17 cellular contexts compared by ENCODE assay signal in genomic region chr10:1241973-1242935, GRCh38.
DNase-seq lines count a peak whose midpoint lies in the region; ATAC-seq and TF ChIP-seq lines count a peak whose summit lies in the region.
"Had no signal": no experiment of that assay in that cellular context is flagged by ENCODE, and none has a peak within 500 bp of the region (broad histone marks: within the 10 kb centered on the region; RNA-seq: fewer than 3 reads in every experiment).

No MANE protein-coding gene starts in this region.

- H3K9me3 Mint-ChIP-seq in activated CD4-positive, alpha-beta T cell treated with anti-CD3 and anti-CD28 coated beads, Interleukin-2, amount 10 ng/mL, durations not matched to agents 24 days and 14 days: no peaks in the 10 kb centered on the region
- no peaks in the 10 kb centered on the region for H3K9me3 Mint-ChIP-seq in endothelial cell (ENCODE audit: unreplicated experiment)
- peaks cover 7% of the 10 kb centered on the region for H3K9me3 Mint-ChIP-seq in neural progenitor cell

- no peaks in the 10 kb centered on the region for H3K4me1 ChIP-seq in neural progenitor cell
- peaks cover 5% of the 10 kb centered on the region for H3K4me1 ChIP-seq in effector memory CD4-positive, alpha-beta T cell (ENCODE audit: control insufficient read depth, insufficient read depth, low read length, poor library complexity, severe bottlenecking)

- no peak overlapping the region for H3K27ac Mint-ChIP-seq in activated CD4-positive, alpha-beta T cell treated with anti-CD3 and anti-CD28 coated beads, Interleukin-2, amount 10 ng/mL, durations not matched to agents 24 days and 14 days
- H3K27ac Mint-ChIP-seq in endothelial cell (ENCODE audit: unreplicated experiment) (peak overlapping the region; percentile 20), neural progenitor cell (peak overlapping the region; percentile 72)

- H2AFZ ChIP-seq in neural progenitor cell (replicated peaks): peak overlapping the region; percentile 34

- peaks cover 8% of the 10 kb centered on the region for H3K27me3 Mint-ChIP-seq in activated CD4-positive, alpha-beta T cell treated with anti-CD3 and anti-CD28 coated beads, Interleukin-2, amount 10 ng/mL, durations not matched to agents 24 days and 14 days
- H3K27me3 Mint-ChIP-seq in endothelial cell (ENCODE audit: unreplicated experiment) (peaks cover 15% of the 10 kb centered on the region), neural progenitor cell (ENCODE audit: insufficient read depth, low read depth) (peaks cover 18% of the 10 kb centered on the region)

- no peak overlapping the region for H3K4me2 ChIP-seq in neural progenitor cell

- H3K27me3 ChIP-seq in neural progenitor cell: peaks cover 9% of the 10 kb centered on the region
- H3K27me3 ChIP-seq in effector memory CD4-positive, alpha-beta T cell (replicated peaks; ENCODE audit: control insufficient read depth, insufficient read depth, low read length, poor library complexity, severe bottlenecking): peaks cover 7% of the 10 kb centered on the region

- no peaks in the 10 kb centered on the region for H3K79me2 ChIP-seq in neural progenitor cell (ENCODE audit: low read depth)

- H3K4me1 Mint-ChIP-seq in activated CD4-positive, alpha-beta T cell treated with anti-CD3 and anti-CD28 coated beads, Interleukin-2, amount 10 ng/mL, durations not matched to agents 24 days and 14 days: peaks cover 2% of the 10 kb centered on the region
- peaks cover 34% of the 10 kb centered on the region for H3K4me1 Mint-ChIP-seq in endothelial cell (ENCODE audit: unreplicated experiment)
- peaks cover 28% of the 10 kb centered on the region for H3K4me1 Mint-ChIP-seq in neural progenitor cell

- H3K9ac ChIP-seq in neural progenitor cell: no peak overlapping the region

- no peaks in the 10 kb centered on the region for H3K36me3 ChIP-seq in neural progenitor cell
- H3K36me3 ChIP-seq in effector memory CD4-positive, alpha-beta T cell (ENCODE audit: control insufficient read depth, insufficient read depth, low read length): no peaks in the 10 kb centered on the region

- H3K9me3 ChIP-seq in neural progenitor cell (ENCODE audit: low read depth): no peaks in the 10 kb centered on the region
- H3K9me3 ChIP-seq in effector memory CD4-positive, alpha-beta T cell (ENCODE audit: control insufficient read depth, low read length): no peaks in the 10 kb centered on the region

- ATAC-seq in GM21526 (IDR thresholded peaks at IDR 0.05; ENCODE audit: low FRiP score, unreplicated experiment): no peak
- ATAC-seq: HCT116 had no signal

- intact Hi-C loops in activated CD4-positive, alpha-beta T cell treated with anti-CD3 and anti-CD28 coated beads, Interleukin-2, amount 10 ng/mL, durations not matched to agents 24 days and 14 days (cut with micrococcal nuclease): no loop called here

- no peak overlapping the region for H3K4me3 Mint-ChIP-seq in activated CD4-positive, alpha-beta T cell treated with anti-CD3 and anti-CD28 coated beads, Interleukin-2, amount 10 ng/mL, durations not matched to agents 24 days and 14 days
- H3K4me3 Mint-ChIP-seq in endothelial cell (ENCODE audit: unreplicated experiment) (peak overlapping the region; percentile 62), neural progenitor cell (no peak overlapping the region)

- H3K27ac ChIP-seq in neural progenitor cell: no peak overlapping the region
- no peak overlapping the region for H3K27ac ChIP-seq in effector memory CD4-positive, alpha-beta T cell (ENCODE audit: insufficient read depth, low read length, poor library complexity, severe bottlenecking)
- H3K27ac ChIP-seq: 22Rv1, SK-N-MC had no signal

- TF ChIP-seq CTCF in endothelial cell (IDR thresholded peaks at IDR 0.05; ENCODE audit: unreplicated experiment): no peak
- no peak for TF ChIP-seq CTCF in neural progenitor cell (IDR thresholded peaks at IDR 0.05)

- peaks cover 15% of the 10 kb centered on the region for H3F3A ChIP-seq in neural progenitor cell (ENCODE audit: low read depth)

- H4K20me1 ChIP-seq in neural progenitor cell (ENCODE audit: low read depth): no peaks in the 10 kb centered on the region

- peak; percentile 34 for DNase-seq in activated CD4-positive, alpha-beta T cell treated with anti-CD3 and anti-CD28 coated beads, Interleukin-2, amount 10 ng/mL, durations not matched to agents 24 days and 14 days
- no peak for DNase-seq in activated CD4-positive, alpha-beta T cell treated with anti-CD3 and anti-CD28 coated beads, Interleukin-2, amount 50 U/mL, for 1 hour
- DNase-seq in endothelial cell (ENCODE audit: low spot score) (no peak), neural progenitor cell (ENCODE audit: low spot score) (no peak), NCI-H2107 (lab: John Stamatoyannopoulos, UW) (no peak), NAMALWA (ENCODE audit: low spot score) (no peak)
- no peak for DNase-seq in effector memory CD4-positive, alpha-beta T cell
- DNase-seq: DMS153, MV-4-11, NCI-H146, NCI-H2081 treated with DMSO at 0.1 percent for 48 hours, NCI-H226, NCI-H69 had no signal

- H3K4me3 ChIP-seq in neural progenitor cell: no peak overlapping the region
- no peak overlapping the region for H3K4me3 ChIP-seq in effector memory CD4-positive, alpha-beta T cell (ENCODE audit: insufficient read depth, low read depth, low read length, poor library complexity, severe bottlenecking)
- H3K4me3 ChIP-seq: SK-N-MC had no signal

- H3K36me3 Mint-ChIP-seq in activated CD4-positive, alpha-beta T cell treated with anti-CD3 and anti-CD28 coated beads, Interleukin-2, amount 10 ng/mL, durations not matched to agents 24 days and 14 days (ENCODE audit: low read depth): no peaks in the 10 kb centered on the region
- peaks cover 7% of the 10 kb centered on the region for H3K36me3 Mint-ChIP-seq in endothelial cell (ENCODE audit: low read depth, unreplicated experiment)
- no peaks in the 10 kb centered on the region for H3K36me3 Mint-ChIP-seq in neural progenitor cell
